ENCODE assay signal across 10 cellular contexts in genomic region chr9:6215562-6215961, GRCh38. TPM values are rescaled to one million over a fixed set of nuclear protein-coding genes. Genes with fewer than 3 reads are reported as not detected.
DNase-seq lines count a peak whose midpoint lies in the region; ATAC-seq and TF ChIP-seq lines count a peak whose summit lies in the region.
"Had no signal": no experiment of that assay in that cellular context is flagged by ENCODE, and none has a peak within 500 bp of the region (broad histone marks: within the 10 kb centered on the region; RNA-seq: fewer than 3 reads in every experiment).

Gene IL33, plus strand, starts transcription at chr9:6215807. Its CDS starts 25,888 bp downstream, at chr9:6241695.

- no peak for ATAC-seq in GM18868 (IDR thresholded peaks at IDR 0.05; ENCODE audit: unreplicated experiment)
- ATAC-seq in GM19455 (IDR thresholded peaks at IDR 0.05; ENCODE audit: unreplicated experiment), result no peak

- peaks cover 24% of the 10 kb centered on the region for H3K4me1 ChIP-seq in left ventricle myocardium inferior

- H3K36me3 ChIP-seq in SK-N-MC (ENCODE audit: insufficient read depth, low read length) (no peaks in the 10 kb centered on the region), left ventricle myocardium inferior (no peaks in the 10 kb centered on the region)

- no peaks in the 10 kb centered on the region for H3K36me3 Mint-ChIP-seq in activated naive CD8-positive, alpha-beta T cell treated with anti-CD3 and anti-CD28 coated beads for 36 hours
- H3K36me3 Mint-ChIP-seq in osteocyte (ENCODE audit: unreplicated experiment), result no peaks in the 10 kb centered on the region

- DNase-seq in DMS153 treated with DMSO at 0.1 percent for 48 hours (lab: John Stamatoyannopoulos, UW; ENCODE audit: unreplicated experiment) (peak; percentile 13), SK-N-MC (ENCODE audit: low read depth, low spot score) (no peak), left ventricle myocardium inferior (no peak), renal cortical epithelial cell (ENCODE audit: low read depth) (peak; percentile 28), osteocyte (ENCODE audit: extremely low spot score, unreplicated experiment) (no peak)
- no peak for DNase-seq in activated naive CD8-positive, alpha-beta T cell treated with anti-CD3 and anti-CD28 coated beads for 36 hours
- DNase-seq: activated CD8-positive, alpha-beta memory T cell treated with anti-CD3 and anti-CD28 coated beads, Interleukin-2, amount 50 U/mL, for 4 hours; NCI-H1694 had no signal

- H3K4me3 ChIP-seq in SK-N-MC (peak within 1 kb of the TSS; percentile 49), left ventricle myocardium inferior (peak within 1 kb of the TSS; percentile 60)

- peak within 1 kb of the TSS; percentile 48 for H3K27ac ChIP-seq in SK-N-MC
- peak within 1 kb of the TSS; percentile 83 for H3K27ac ChIP-seq in left ventricle myocardium inferior (replicated peaks)

- H3K27me3 ChIP-seq in left ventricle myocardium inferior (ENCODE audit: low read depth), result no peaks in the 10 kb centered on the region

- H3K9me3 ChIP-seq in SK-N-MC (ENCODE audit: low read depth, low read length) (no peaks in the 10 kb centered on the region), left ventricle myocardium inferior (replicated peaks) (peaks cover 13% of the 10 kb centered on the region)

- no peak for TF ChIP-seq CTCF in left ventricle myocardium inferior (IDR thresholded peaks at IDR 0.05; ENCODE audit: borderline replicate concordance)
- TF ChIP-seq CTCF in osteocyte (IDR thresholded peaks at IDR 0.05), result no peak

- no peak within 1 kb of the TSS for H3K9ac ChIP-seq in SK-N-MC (ENCODE audit: insufficient read length)

- peaks cover 30% of the 10 kb centered on the region for H3K27me3 Mint-ChIP-seq in activated naive CD8-positive, alpha-beta T cell treated with anti-CD3 and anti-CD28 coated beads for 36 hours
- H3K27me3 Mint-ChIP-seq in osteocyte (ENCODE audit: unreplicated experiment), result peaks cover 25% of the 10 kb centered on the region

- no peak within 1 kb of the TSS for H3K4me3 Mint-ChIP-seq in activated naive CD8-positive, alpha-beta T cell treated with anti-CD3 and anti-CD28 coated beads for 36 hours
- H3K4me3 Mint-ChIP-seq in osteocyte (ENCODE audit: unreplicated experiment), result no peak within 1 kb of the TSS

- peaks cover 9% of the 10 kb centered on the region for H3K9me3 Mint-ChIP-seq in activated naive CD8-positive, alpha-beta T cell treated with anti-CD3 and anti-CD28 coated beads for 36 hours
- H3K9me3 Mint-ChIP-seq in osteocyte (ENCODE audit: unreplicated experiment), result peaks cover 7% of the 10 kb centered on the region

- no peak within 1 kb of the TSS for H3K27ac Mint-ChIP-seq in activated naive CD8-positive, alpha-beta T cell treated with anti-CD3 and anti-CD28 coated beads for 36 hours
- no peak within 1 kb of the TSS for H3K27ac Mint-ChIP-seq in osteocyte (ENCODE audit: unreplicated experiment)

- H3K4me1 Mint-ChIP-seq in activated naive CD8-positive, alpha-beta T cell treated with anti-CD3 and anti-CD28 coated beads for 36 hours, result no peaks in the 10 kb centered on the region
- no peaks in the 10 kb centered on the region for H3K4me1 Mint-ChIP-seq in osteocyte (ENCODE audit: unreplicated experiment)

- intact Hi-C loops in left ventricle myocardium inferior (cut with micrococcal nuclease), result no loop called here

RNA-seq across cellular contexts. Expression of gene IL33, which starts in this region (rescaled TPM):
- total RNA-seq in left ventricle myocardium inferior (27.1 TPM), renal cortical epithelial cell (0.25 and 0.35 TPM in 2 replicates), osteocyte (not detected in 2 replicates)
- total RNA-seq in activated naive CD8-positive, alpha-beta T cell treated with anti-CD3 and anti-CD28 coated beads for 36 hours, result not detected

Comparison
In these comparisons a context has a peak if more than half of its experiments do, and no peak if none do; other contexts are left out.
1. RNA of gene IL33 (total RNA-seq): 27.1 TPM in left ventricle myocardium inferior (single experiment); 0.25 to 0.35 TPM in renal cortical epithelial cell, not detected in activated naive CD8-positive, alpha-beta T cell treated with anti-CD3 and anti-CD28 coated beads for 36 hours and not detected in osteocyte; every median in the first group is over 10 times any median in the second.
2. Peak in DNase-seq in renal cortical epithelial cell; RNA of the gene not detected or under 1 TPM.